Comparison of ENCODE assay signal across 23 cellular contexts in the genomic region with DNA sequence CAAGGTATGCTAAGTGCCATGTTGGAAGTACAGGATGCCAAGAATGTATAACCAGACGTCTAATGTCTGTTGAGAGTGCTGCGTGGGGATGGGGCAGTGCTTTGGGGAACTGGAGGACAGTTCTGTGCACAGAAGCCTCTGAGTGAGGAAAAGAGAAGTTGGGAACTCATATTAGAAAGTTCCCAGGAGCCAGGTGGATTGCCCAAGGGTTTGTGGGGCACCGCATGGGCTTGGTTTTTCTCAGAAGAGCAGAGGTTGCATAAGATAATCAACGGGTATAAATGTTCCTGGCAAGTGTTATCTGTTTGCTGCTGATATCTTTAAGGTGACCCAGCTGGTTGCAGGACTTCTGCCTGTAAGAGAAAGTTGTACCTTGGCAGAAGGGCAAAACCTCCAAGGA. TPM values are rescaled to one million over a fixed set of nuclear protein-coding genes. Genes with fewer than 3 reads are reported as not detected.
A peak's percentile ranks its signal among the peaks of the same experiment; 100 is the strongest.
DNase-seq lines count a peak whose midpoint lies in the region; ATAC-seq and TF ChIP-seq lines count a peak whose summit lies in the region.
"Had no signal": no experiment of that assay in that cellular context is flagged by ENCODE, and none has a peak within 500 bp of the region (broad histone marks: within the 10 kb centered on the region; RNA-seq: fewer than 3 reads in every experiment).

No MANE protein-coding gene starts in this region.

- H3K4me3 Mint-ChIP-seq in activated T-cell treated with anti-CD3 and anti-CD28 coated beads, Interleukin-2, amount 50 U/mL, for 24 hours: no peak overlapping the region
- no peak overlapping the region for H3K4me3 Mint-ChIP-seq in activated T-cell treated with anti-CD3 and anti-CD28 coated beads, Interleukin-2, amount 50 U/mL, for 72 hours

- H3K4me1 ChIP-seq in heart right ventricle: peaks cover 7 to 91% (median 38%) of the 10 kb centered on the region in 9 donors
- peaks cover 6% of the 10 kb centered on the region for H3K4me1 ChIP-seq in upper lobe of right lung
- H3K4me1 ChIP-seq: A549, foreskin keratinocyte, testis had no signal

- TF ChIP-seq CTCF in heart right ventricle (IDR thresholded peaks at IDR 0.05) (no peak), upper lobe of right lung (IDR thresholded peaks at IDR 0.05) (no peak)

- ATAC-seq in activated T-cell treated with anti-CD3 and anti-CD28 coated beads, Interleukin-2, amount 50 U/mL, for 72 hours (replicated peaks in 1 of 2): no peak
- peak in 6 of 8 donors; percentile 11 to 34 (median 28) for ATAC-seq in heart right ventricle
- ATAC-seq in upper lobe of right lung: peak; percentile 76
- ATAC-seq in GM19452 (IDR thresholded peaks at IDR 0.05; ENCODE audit: unreplicated experiment): no peak
- no peak for ATAC-seq in GM18505 (IDR thresholded peaks at IDR 0.05; ENCODE audit: unreplicated experiment)
- ATAC-seq in HG03159 (IDR thresholded peaks at IDR 0.05; ENCODE audit: unreplicated experiment): no peak
- ATAC-seq: A549, foreskin keratinocyte had no signal

- no peaks in the 10 kb centered on the region for H3K27me3 ChIP-seq in heart right ventricle
- peaks cover 27% of the 10 kb centered on the region for H3K27me3 ChIP-seq in upper lobe of right lung
- H3K27me3 ChIP-seq: testis had no signal

- H3K4me3 ChIP-seq in heart right ventricle (no peak overlapping the region), upper lobe of right lung (no peak overlapping the region)
- H3K4me3 ChIP-seq: A549, testis had no signal

- H3K27ac Mint-ChIP-seq in activated T-cell treated with anti-CD3 and anti-CD28 coated beads, Interleukin-2, amount 50 U/mL, for 24 hours: peak overlapping the region; percentile 67
- no peak overlapping the region for H3K27ac Mint-ChIP-seq in activated T-cell treated with anti-CD3 and anti-CD28 coated beads, Interleukin-2, amount 50 U/mL, for 72 hours

- intact Hi-C loops in heart right ventricle (cut with DNase I) (no loop called here), upper lobe of right lung (cut with DNase I) (no loop called here)

- H3K9me3 ChIP-seq in heart right ventricle (no peaks in the 10 kb centered on the region), upper lobe of right lung (no peaks in the 10 kb centered on the region)
- H3K9me3 ChIP-seq: A549, testis had no signal

- no peak for DNase-seq in activated T-cell treated with anti-CD3 and anti-CD28 coated beads, Interleukin-2, amount 50 U/mL, for 24 hours
- no peak for DNase-seq in activated T-cell treated with anti-CD3 and anti-CD28 coated beads, Interleukin-2, amount 50 U/mL, for 72 hours
- DNase-seq in OCI-M1 (lab: John Stamatoyannopoulos, UW) (peak; percentile 81), heart right ventricle (no peak), upper lobe of right lung (peak; percentile 66)
- DNase-seq: activated CD8-positive, alpha-beta memory T cell treated with anti-CD3 and anti-CD28 coated beads, Interleukin-2, amount 50 U/mL, for 48 hours; activated naive CD4-positive, alpha-beta T cell treated with anti-CD3 and anti-CD28 coated beads, Interleukin-2, amount 50 U/mL, for 16 hours; cortex of kidney; DMS53; foreskin keratinocyte; GOT3; IMR-90; kidney; NCI-H2029 treated with DMSO at 0.1 percent for 48 hours; NCI-H510A; SHP77 treated with DMSO at 0.1 percent for 48 hours; testis had no signal

- no peaks in the 10 kb centered on the region for H3K27me3 Mint-ChIP-seq in activated T-cell treated with anti-CD3 and anti-CD28 coated beads, Interleukin-2, amount 50 U/mL, for 24 hours
- H3K27me3 Mint-ChIP-seq in activated T-cell treated with anti-CD3 and anti-CD28 coated beads, Interleukin-2, amount 50 U/mL, for 72 hours (ENCODE audit: low read depth): no peaks in the 10 kb centered on the region

- H3K4me1 Mint-ChIP-seq in activated T-cell treated with anti-CD3 and anti-CD28 coated beads, Interleukin-2, amount 50 U/mL, for 24 hours (ENCODE audit: low read depth): peaks cover 73% of the 10 kb centered on the region
- peaks cover 75% of the 10 kb centered on the region for H3K4me1 Mint-ChIP-seq in activated T-cell treated with anti-CD3 and anti-CD28 coated beads, Interleukin-2, amount 50 U/mL, for 72 hours (ENCODE audit: low read depth)

- H3K36me3 ChIP-seq in heart right ventricle (no peaks in the 10 kb centered on the region), upper lobe of right lung (no peaks in the 10 kb centered on the region)

- H3K27ac ChIP-seq in heart right ventricle: peak overlapping the region in 8 of 10 donors; percentile 6 to 68 (median 43)
- no peak overlapping the region for H3K27ac ChIP-seq in upper lobe of right lung
- H3K27ac ChIP-seq: A549, C4-2B, epithelial cell of prostate, foreskin keratinocyte, testis had no signal

- no peaks in the 10 kb centered on the region for H3K9me3 Mint-ChIP-seq in activated T-cell treated with anti-CD3 and anti-CD28 coated beads, Interleukin-2, amount 50 U/mL, for 24 hours
- no peaks in the 10 kb centered on the region for H3K9me3 Mint-ChIP-seq in activated T-cell treated with anti-CD3 and anti-CD28 coated beads, Interleukin-2, amount 50 U/mL, for 72 hours

- peaks cover 55% of the 10 kb centered on the region for H3K36me3 Mint-ChIP-seq in activated T-cell treated with anti-CD3 and anti-CD28 coated beads, Interleukin-2, amount 50 U/mL, for 24 hours (ENCODE audit: low read depth)
- H3K36me3 Mint-ChIP-seq in activated T-cell treated with anti-CD3 and anti-CD28 coated beads, Interleukin-2, amount 50 U/mL, for 72 hours (ENCODE audit: insufficient read depth in 2 of 2): peaks cover 0 to 6% of the 10 kb centered on the region in 2 donors

- no peak for TF ChIP-seq POLR2A in GM18505 (IDR thresholded peaks at IDR 0.05; ENCODE audit: borderline replicate concordance, extremely low read depth, insufficient read depth, insufficient read length)

- 16 to 25% methylated on average over 4 of the region's 4 CpGs for WGBS in heart right ventricle, 2 donors

RNA-seq across cellular contexts. Expression of gene HRH2, which starts 13.1 kb away (rescaled TPM):
- total RNA-seq in activated T-cell treated with anti-CD3 and anti-CD28 coated beads, Interleukin-2, amount 50 U/mL, for 72 hours: 10 to 100 TPM; 18.4 to 22.8 TPM
- 10 to 100 TPM; 36.5 to 78.7 (median 52.8) TPM for total RNA-seq in heart right ventricle
- 10 to 100 TPM; 12.2 to 24.8 TPM for polyA plus RNA-seq in heart right ventricle
- 8.2 TPM for total RNA-seq in upper lobe of right lung
- total RNA-seq: foreskin keratinocyte, IMR-90 had no signal
- polyA plus RNA-seq: foreskin keratinocyte, IMR-90 had no signal

Comparison
In these comparisons a context has a peak if more than half of its experiments do, and no peak if none do; other contexts are left out.
1. DNase-seq: peak in OCI-M1 (single experiment) and upper lobe of right lung (single experiment); none in activated T-cell treated with anti-CD3 and anti-CD28 coated beads, Interleukin-2, amount 50 U/mL, for 24 hours (single experiment), activated T-cell treated with anti-CD3 and anti-CD28 coated beads, Interleukin-2, amount 50 U/mL, for 72 hours (0 of 2) and heart right ventricle (0 of 2).
2. ATAC-seq: peak in heart right ventricle (6 of 8) and upper lobe of right lung (single experiment); none in activated T-cell treated with anti-CD3 and anti-CD28 coated beads, Interleukin-2, amount 50 U/mL, for 72 hours (0 of 2), GM19452 (single experiment), GM18505 (single experiment) and HG03159 (single experiment).